1 cellular context compared by ENCODE assay signal in genomic region chr14:33866689-33867088, GRCh38.
TF ChIP-seq lines count a peak whose summit lies in the region.
"Not testable (repeated sequence)": the region's sequence is repeated elsewhere in the genome, so short reads cannot be mapped to it uniquely, and the experiment has no call there.

No MANE protein-coding gene starts in this region.

TF ChIP-seq in K562, 482 proteins besides CTCF, POLR2A, EP300 and RAD21 (continued from another document):
- TF ChIP-seq CHAMP1 (IDR thresholded peaks at IDR 0.05), result peak; percentile 90
- peak; percentile 58 for TF ChIP-seq SOX6 (IDR thresholded peaks at IDR 0.05)
- TF ChIP-seq ARNT (IDR thresholded peaks at IDR 0.05), result peak in 1 of 2 experiments; percentile 41; a peak in 1 of 4 replicates
- TF ChIP-seq CBFA2T3 (IDR thresholded peaks at IDR 0.05), result peak; percentile 61
- not testable (repeated sequence) for TF ChIP-seq JUND (IDR thresholded peaks at IDR 0.05; ENCODE audit: borderline replicate concordance, low read depth, low read length); ATF3 (CRISPR knock-in tag; conservative IDR thresholded peaks at IDR 0.05)
- 0 out of 3 replicates have a peak, but pooled peaks have one; percentile 11 for TF ChIP-seq JUND (tag; IDR thresholded peaks at IDR 0.05; ENCODE audit: borderline replicate concordance, low read depth, low read length)
- peak; percentile 74 for TF ChIP-seq ARID1B (IDR thresholded peaks at IDR 0.05)
- TF ChIP-seq CEBPB (tag; IDR thresholded peaks at IDR 0.05), result peak; percentile 65
- peak; percentile 21 for TF ChIP-seq PRDM10 (IDR thresholded peaks at IDR 0.05; ENCODE audit: partially characterized antibody)
- TF ChIP-seq CEBPG (CRISPR knock-in tag; IDR thresholded peaks at IDR 0.05), result peak; percentile 51; the same call in 1 of the 2 replicates
- TF ChIP-seq CEBPG (tag; conservative IDR thresholded peaks at IDR 0.05 in 1 of 2, IDR thresholded peaks at IDR 0.05 in 1 of 2), result peak in 1 of 2 experiments; percentile 25; a peak in 1 of 4 replicates
- peak; percentile 72 for TF ChIP-seq DPF2 (IDR thresholded peaks at IDR 0.05)
- TF ChIP-seq TCF3 (CRISPR knock-in tag; IDR thresholded peaks at IDR 0.05), result peak; percentile 50
- TF ChIP-seq ATF3 (IDR thresholded peaks at IDR 0.05), result peak; percentile 77
- peak; percentile 90 to 92 for TF ChIP-seq TRIM24 (IDR thresholded peaks at IDR 0.05)
- TF ChIP-seq TAL1 (IDR thresholded peaks at IDR 0.05), result peak; percentile 56
